Comparison of ENCODE assay signal across 1 cellular context in the genomic region with DNA sequence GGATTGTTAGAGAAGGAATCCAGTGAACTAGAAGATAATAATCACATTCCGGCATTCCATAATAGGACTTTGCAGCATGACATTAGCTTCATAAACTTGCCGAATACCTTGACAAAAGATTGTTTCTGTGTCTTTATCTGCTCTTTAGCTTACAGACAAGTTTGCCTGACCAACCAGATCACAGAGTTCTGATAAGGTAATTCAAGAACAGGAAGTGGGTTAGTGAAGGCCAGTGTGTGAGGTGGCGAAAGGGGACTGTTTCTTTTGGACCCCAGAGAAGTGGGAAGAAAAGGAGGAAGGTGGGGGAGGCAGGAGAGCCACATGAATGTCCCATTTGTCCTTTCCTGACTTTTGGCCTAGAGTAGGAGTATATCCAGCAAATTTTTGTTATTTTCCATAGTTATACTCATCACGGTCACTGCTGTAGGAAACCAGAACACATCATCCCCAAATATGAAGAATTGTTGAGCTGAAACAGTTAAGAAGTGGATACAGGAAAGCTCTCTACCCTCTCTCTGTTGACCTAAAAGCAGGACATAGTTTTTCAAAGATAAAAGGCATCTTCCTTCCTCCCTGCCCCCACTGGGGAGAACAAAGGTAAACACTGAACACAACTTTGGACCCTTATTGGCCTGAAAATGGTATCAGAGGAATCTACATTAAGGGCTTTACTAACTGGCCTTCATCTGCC.
TF ChIP-seq lines count a peak whose summit lies in the region.

No MANE protein-coding gene starts in this region.

TF ChIP-seq in HepG2, 621 proteins besides CTCF, POLR2A, EP300 and RAD21 (continued from another document and continues in another):
- TF ChIP-seq RFX3 (CRISPR knock-in tag; IDR thresholded peaks at IDR 0.05) (peak; percentile 22; the same call in 1 of the 2 replicates), ARNTL (CRISPR knock-in tag; IDR thresholded peaks at IDR 0.05) (peak; percentile 67), ZNF24 (IDR thresholded peaks at IDR 0.05) (peak; percentile 68; the same call in 1 of the 2 replicates), RCOR2 (CRISPR knock-in tag; IDR thresholded peaks at IDR 0.05) (peak; percentile 98), HDAC1 (CRISPR knock-in tag; IDR thresholded peaks at IDR 0.05) (peak; percentile 95), ZNF432 (CRISPR knock-in tag; IDR thresholded peaks at IDR 0.05; ENCODE audit: borderline replicate concordance) (no peak), BRCA1 (CRISPR knock-in tag; IDR thresholded peaks at IDR 0.05) (0 out of 2 replicates have a peak, but pooled peaks have one; percentile 11), ZNF136 (CRISPR knock-in tag; IDR thresholded peaks at IDR 0.05; ENCODE audit: low read depth) (no peak), GPN1 (CRISPR knock-in tag; IDR thresholded peaks at IDR 0.05; ENCODE audit: borderline replicate concordance) (no peak), HOXA3 (CRISPR knock-in tag; IDR thresholded peaks at IDR 0.05) (peak; percentile 88), FIP1L1 (IDR thresholded peaks at IDR 0.05; ENCODE audit: borderline replicate concordance, insufficient read depth, low read depth, low read length) (no peak), SALL1 (CRISPR knock-in tag; IDR thresholded peaks at IDR 0.05) (peak; percentile 92; the same call in 1 of the 2 replicates), JARID2 (CRISPR knock-in tag; IDR thresholded peaks at IDR 0.05; ENCODE audit: insufficient replicate concordance) (no peak), GZF1 (CRISPR knock-in tag; IDR thresholded peaks at IDR 0.05) (no peak), TP53 (CRISPR knock-in tag; conservative IDR thresholded peaks at IDR 0.05) (no peak), ZNF768 (CRISPR knock-in tag; IDR thresholded peaks at IDR 0.05) (no peak), GLI4 (CRISPR knock-in tag; IDR thresholded peaks at IDR 0.05; ENCODE audit: borderline replicate concordance) (no peak), POLR2AphosphoS2 (IDR thresholded peaks at IDR 0.05; ENCODE audit: low read depth, low read length) (no peak), FLYWCH1 (CRISPR knock-in tag; IDR thresholded peaks at IDR 0.05) (no peak), MLLT10 (CRISPR knock-in tag; IDR thresholded peaks at IDR 0.05) (no peak), NCOA5 (CRISPR knock-in tag; IDR thresholded peaks at IDR 0.05) (no peak), ZBTB7B (CRISPR knock-in tag; IDR thresholded peaks at IDR 0.05) (peak; percentile 92), ZNF383 (CRISPR knock-in tag; IDR thresholded peaks at IDR 0.05; ENCODE audit: borderline replicate concordance) (no peak; the same call in 1 of the 2 replicates)
- TF ChIP-seq, protein P1, sequence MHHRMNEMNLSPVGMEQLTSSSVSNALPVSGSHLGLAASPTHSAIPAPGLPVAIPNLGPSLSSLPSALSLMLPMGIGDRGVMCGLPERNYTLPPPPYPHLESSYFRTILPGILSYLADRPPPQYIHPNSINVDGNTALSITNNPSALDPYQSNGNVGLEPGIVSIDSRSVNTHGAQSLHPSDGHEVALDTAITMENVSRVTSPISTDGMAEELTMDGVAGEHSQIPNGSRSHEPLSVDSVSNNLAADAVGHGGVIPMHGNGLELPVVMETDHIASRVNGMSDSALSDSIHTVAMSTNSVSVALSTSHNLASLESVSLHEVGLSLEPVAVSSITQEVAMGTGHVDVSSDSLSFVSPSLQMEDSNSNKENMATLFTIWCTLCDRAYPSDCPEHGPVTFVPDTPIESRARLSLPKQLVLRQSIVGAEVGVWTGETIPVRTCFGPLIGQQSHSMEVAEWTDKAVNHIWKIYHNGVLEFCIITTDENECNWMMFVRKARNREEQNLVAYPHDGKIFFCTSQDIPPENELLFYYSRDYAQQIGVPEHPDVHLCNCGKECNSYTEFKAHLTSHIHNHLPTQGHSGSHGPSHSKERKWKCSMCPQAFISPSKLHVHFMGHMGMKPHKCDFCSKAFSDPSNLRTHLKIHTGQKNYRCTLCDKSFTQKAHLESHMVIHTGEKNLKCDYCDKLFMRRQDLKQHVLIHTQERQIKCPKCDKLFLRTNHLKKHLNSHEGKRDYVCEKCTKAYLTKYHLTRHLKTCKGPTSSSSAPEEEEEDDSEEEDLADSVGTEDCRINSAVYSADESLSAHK (CRISPR knock-in tag; IDR thresholded peaks at IDR 0.05; ENCODE audit: borderline replicate concordance), result 0 out of 2 replicates have a peak, but pooled peaks have one; percentile 7
- TF ChIP-seq, protein P2, sequence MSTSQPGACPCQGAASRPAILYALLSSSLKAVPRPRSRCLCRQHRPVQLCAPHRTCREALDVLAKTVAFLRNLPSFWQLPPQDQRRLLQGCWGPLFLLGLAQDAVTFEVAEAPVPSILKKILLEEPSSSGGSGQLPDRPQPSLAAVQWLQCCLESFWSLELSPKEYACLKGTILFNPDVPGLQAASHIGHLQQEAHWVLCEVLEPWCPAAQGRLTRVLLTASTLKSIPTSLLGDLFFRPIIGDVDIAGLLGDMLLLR (CRISPR knock-in tag; IDR thresholded peaks at IDR 0.05), result no peak
- TF ChIP-seq, protein P3, sequence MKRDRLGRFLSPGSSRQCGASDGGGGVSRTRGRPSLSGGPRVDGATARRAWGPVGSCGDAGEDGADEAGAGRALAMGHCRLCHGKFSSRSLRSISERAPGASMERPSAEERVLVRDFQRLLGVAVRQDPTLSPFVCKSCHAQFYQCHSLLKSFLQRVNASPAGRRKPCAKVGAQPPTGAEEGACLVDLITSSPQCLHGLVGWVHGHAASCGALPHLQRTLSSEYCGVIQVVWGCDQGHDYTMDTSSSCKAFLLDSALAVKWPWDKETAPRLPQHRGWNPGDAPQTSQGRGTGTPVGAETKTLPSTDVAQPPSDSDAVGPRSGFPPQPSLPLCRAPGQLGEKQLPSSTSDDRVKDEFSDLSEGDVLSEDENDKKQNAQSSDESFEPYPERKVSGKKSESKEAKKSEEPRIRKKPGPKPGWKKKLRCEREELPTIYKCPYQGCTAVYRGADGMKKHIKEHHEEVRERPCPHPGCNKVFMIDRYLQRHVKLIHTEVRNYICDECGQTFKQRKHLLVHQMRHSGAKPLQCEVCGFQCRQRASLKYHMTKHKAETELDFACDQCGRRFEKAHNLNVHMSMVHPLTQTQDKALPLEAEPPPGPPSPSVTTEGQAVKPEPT (CRISPR knock-in tag; IDR thresholded peaks at IDR 0.05; ENCODE audit: low read depth), result no peak
- TF ChIP-seq, protein P4, sequence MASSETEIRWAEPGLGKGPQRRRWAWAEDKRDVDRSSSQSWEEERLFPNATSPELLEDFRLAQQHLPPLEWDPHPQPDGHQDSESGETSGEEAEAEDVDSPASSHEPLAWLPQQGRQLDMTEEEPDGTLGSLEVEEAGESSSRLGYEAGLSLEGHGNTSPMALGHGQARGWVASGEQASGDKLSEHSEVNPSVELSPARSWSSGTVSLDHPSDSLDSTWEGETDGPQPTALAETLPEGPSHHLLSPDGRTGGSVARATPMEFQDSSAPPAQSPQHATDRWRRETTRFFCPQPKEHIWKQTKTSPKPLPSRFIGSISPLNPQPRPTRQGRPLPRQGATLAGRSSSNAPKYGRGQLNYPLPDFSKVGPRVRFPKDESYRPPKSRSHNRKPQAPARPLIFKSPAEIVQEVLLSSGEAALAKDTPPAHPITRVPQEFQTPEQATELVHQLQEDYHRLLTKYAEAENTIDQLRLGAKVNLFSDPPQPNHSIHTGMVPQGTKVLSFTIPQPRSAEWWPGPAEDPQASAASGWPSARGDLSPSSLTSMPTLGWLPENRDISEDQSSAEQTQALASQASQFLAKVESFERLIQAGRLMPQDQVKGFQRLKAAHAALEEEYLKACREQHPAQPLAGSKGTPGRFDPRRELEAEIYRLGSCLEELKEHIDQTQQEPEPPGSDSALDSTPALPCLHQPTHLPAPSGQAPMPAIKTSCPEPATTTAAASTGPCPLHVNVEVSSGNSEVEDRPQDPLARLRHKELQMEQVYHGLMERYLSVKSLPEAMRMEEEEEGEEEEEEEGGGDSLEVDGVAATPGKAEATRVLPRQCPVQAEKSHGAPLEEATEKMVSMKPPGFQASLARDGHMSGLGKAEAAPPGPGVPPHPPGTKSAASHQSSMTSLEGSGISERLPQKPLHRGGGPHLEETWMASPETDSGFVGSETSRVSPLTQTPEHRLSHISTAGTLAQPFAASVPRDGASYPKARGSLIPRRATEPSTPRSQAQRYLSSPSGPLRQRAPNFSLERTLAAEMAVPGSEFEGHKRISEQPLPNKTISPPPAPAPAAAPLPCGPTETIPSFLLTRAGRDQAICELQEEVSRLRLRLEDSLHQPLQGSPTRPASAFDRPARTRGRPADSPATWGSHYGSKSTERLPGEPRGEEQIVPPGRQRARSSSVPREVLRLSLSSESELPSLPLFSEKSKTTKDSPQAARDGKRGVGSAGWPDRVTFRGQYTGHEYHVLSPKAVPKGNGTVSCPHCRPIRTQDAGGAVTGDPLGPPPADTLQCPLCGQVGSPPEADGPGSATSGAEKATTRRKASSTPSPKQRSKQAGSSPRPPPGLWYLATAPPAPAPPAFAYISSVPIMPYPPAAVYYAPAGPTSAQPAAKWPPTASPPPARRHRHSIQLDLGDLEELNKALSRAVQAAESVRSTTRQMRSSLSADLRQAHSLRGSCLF (CRISPR knock-in tag; IDR thresholded peaks at IDR 0.05; ENCODE audit: borderline replicate concordance), result no peak
- TF ChIP-seq, protein P5, sequence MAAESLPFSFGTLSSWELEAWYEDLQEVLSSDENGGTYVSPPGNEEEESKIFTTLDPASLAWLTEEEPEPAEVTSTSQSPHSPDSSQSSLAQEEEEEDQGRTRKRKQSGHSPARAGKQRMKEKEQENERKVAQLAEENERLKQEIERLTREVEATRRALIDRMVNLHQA (CRISPR knock-in tag; IDR thresholded peaks at IDR 0.05), result 0 out of 2 replicates have a peak, but pooled peaks have one; percentile 18
- TF ChIP-seq, protein P6, sequence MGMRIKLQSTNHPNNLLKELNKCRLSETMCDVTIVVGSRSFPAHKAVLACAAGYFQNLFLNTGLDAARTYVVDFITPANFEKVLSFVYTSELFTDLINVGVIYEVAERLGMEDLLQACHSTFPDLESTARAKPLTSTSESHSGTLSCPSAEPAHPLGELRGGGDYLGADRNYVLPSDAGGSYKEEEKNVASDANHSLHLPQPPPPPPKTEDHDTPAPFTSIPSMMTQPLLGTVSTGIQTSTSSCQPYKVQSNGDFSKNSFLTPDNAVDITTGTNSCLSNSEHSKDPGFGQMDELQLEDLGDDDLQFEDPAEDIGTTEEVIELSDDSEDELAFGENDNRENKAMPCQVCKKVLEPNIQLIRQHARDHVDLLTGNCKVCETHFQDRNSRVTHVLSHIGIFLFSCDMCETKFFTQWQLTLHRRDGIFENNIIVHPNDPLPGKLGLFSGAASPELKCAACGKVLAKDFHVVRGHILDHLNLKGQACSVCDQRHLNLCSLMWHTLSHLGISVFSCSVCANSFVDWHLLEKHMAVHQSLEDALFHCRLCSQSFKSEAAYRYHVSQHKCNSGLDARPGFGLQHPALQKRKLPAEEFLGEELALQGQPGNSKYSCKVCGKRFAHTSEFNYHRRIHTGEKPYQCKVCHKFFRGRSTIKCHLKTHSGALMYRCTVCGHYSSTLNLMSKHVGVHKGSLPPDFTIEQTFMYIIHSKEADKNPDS (CRISPR knock-in tag; IDR thresholded peaks at IDR 0.05), result peak; percentile 83; the same call in 1 of the 2 replicates
- TF ChIP-seq, protein P7, sequence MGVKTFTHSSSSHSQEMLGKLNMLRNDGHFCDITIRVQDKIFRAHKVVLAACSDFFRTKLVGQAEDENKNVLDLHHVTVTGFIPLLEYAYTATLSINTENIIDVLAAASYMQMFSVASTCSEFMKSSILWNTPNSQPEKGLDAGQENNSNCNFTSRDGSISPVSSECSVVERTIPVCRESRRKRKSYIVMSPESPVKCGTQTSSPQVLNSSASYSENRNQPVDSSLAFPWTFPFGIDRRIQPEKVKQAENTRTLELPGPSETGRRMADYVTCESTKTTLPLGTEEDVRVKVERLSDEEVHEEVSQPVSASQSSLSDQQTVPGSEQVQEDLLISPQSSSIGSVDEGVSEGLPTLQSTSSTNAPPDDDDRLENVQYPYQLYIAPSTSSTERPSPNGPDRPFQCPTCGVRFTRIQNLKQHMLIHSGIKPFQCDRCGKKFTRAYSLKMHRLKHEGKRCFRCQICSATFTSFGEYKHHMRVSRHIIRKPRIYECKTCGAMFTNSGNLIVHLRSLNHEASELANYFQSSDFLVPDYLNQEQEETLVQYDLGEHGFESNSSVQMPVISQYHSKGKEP (CRISPR knock-in tag; IDR thresholded peaks at IDR 0.05), result 0 out of 2 replicates have a peak, but pooled peaks have one; percentile 42
- TF ChIP-seq, protein P8, sequence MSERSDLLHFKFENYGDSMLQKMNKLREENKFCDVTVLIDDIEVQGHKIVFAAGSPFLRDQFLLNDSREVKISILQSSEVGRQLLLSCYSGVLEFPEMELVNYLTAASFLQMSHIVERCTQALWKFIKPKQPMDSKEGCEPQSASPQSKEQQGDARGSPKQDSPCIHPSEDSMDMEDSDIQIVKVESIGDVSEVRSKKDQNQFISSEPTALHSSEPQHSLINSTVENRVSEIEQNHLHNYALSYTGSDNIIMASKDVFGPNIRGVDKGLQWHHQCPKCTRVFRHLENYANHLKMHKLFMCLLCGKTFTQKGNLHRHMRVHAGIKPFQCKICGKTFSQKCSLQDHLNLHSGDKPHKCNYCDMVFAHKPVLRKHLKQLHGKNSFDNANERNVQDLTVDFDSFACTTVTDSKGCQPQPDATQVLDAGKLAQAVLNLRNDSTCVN (CRISPR knock-in tag; IDR thresholded peaks at IDR 0.05; ENCODE audit: borderline replicate concordance), result peak; percentile 66; the same call in 1 of the 2 replicates
- TF ChIP-seq, protein P9, sequence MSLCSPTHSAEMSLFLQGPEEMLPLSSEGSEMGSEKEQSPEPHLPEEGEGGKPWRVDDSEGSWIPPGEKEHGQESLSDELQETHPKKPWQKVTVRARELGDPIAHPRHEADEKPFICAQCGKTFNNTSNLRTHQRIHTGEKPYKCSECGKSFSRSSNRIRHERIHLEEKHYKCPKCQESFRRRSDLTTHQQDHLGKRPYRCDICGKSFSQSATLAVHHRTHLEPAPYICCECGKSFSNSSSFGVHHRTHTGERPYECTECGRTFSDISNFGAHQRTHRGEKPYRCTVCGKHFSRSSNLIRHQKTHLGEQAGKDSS (CRISPR knock-in tag; IDR thresholded peaks at IDR 0.05; ENCODE audit: borderline replicate concordance, low read depth), result no peak
- TF ChIP-seq, protein P10, sequence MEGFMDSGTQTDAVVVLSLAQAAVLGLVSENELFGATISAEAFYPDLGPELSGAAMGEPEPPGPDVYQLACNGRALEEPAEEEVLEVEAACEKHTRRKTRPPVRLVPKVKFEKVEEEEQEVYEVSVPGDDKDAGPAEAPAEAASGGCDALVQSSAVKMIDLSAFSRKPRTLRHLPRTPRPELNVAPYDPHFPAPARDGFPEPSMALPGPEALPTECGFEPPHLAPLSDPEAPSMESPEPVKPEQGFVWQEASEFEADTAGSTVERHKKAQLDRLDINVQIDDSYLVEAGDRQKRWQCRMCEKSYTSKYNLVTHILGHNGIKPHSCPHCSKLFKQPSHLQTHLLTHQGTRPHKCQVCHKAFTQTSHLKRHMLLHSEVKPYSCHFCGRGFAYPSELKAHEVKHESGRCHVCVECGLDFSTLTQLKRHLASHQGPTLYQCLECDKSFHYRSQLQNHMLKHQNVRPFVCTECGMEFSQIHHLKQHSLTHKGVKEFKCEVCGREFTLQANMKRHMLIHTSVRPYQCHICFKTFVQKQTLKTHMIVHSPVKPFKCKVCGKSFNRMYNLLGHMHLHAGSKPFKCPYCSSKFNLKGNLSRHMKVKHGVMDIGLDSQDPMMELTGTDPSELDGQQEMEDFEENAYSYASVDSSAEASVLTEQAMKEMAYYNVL (CRISPR knock-in tag; IDR thresholded peaks at IDR 0.05; ENCODE audit: borderline replicate concordance), result peak; percentile 94; the same call in 1 of the 2 replicates
